Comparison of ENCODE assay signal across 8 cellular contexts in genomic region chr19:19202707-19203011, GRCh38. TPM values are rescaled to one million over a fixed set of nuclear protein-coding genes. Genes with fewer than 3 reads are reported as not detected.
DNase-seq lines count a peak whose midpoint lies in the region; ATAC-seq and TF ChIP-seq lines count a peak whose summit lies in the region.

No MANE protein-coding gene starts in this region.

- peaks cover 9% of the 10 kb centered on the region for H3K9me3 Mint-ChIP-seq in T-helper 2 cell treated with Interferon-gamma antibody and Interleukin-4, amounts not matched to agents 5 μg/mL and 100 μg/mL, for 36 hours
- no peaks in the 10 kb centered on the region for H3K9me3 Mint-ChIP-seq in T-cell

- H3K4me3 ChIP-seq in heart right ventricle (peak overlapping the region; percentile 43 to 75 (median 62)), spleen (peak overlapping the region; percentile 43 to 91 (median 69))

- POLR2A ChIA-PET in T-cell (lab: Charles Lee), result interaction anchor here in 1 of 2 donors (1.0 kb wide), 1 partner anchor 10 kb away, joined by 3 read pairs; no protein-coding TSS in a partner anchor

- H3K9me3 ChIP-seq in heart right ventricle (no peaks in the 10 kb centered on the region), spleen (no peaks in the 10 kb centered on the region)

- CTCF ChIA-PET in T-cell (lab: Charles Lee), result interaction anchor here in 1 of 2 donors (1.0 to 1.3 kb wide), 2 partner anchors 10 to 11 kb away, joined by 4 to 6 read pairs; partner anchors contain the start of genes BORCS8 and RFXANK

- H3K36me3 ChIP-seq in heart right ventricle (peaks cover 0 to 46% (median 13%) of the 10 kb centered on the region in 9 donors), spleen (peaks cover 0 to 45% (median 33%) of the 10 kb centered on the region in 6 donors)

- H3K27ac Mint-ChIP-seq in T-helper 2 cell treated with Interferon-gamma antibody and Interleukin-4, amounts not matched to agents 5 μg/mL and 100 μg/mL, for 36 hours, result peak overlapping the region; percentile 90
- H3K27ac Mint-ChIP-seq in T-cell, result peak overlapping the region; percentile 90 to 92

- 26% methylated on average over 11 of the region's 11 CpGs for WGBS in heart right ventricle, 2 donors
- whole genome bisulfite sequencing in spleen, 5 donors, result 13 to 23% (median 20%) methylated on average over 8 to 11 of the region's 11 CpGs

- H3K27ac ChIP-seq in heart right ventricle (peak overlapping the region in 9 of 10 donors; percentile 61 to 87 (median 80)), spleen (peak overlapping the region; percentile 23 to 88 (median 81))

- H3K27me3 ChIP-seq in heart right ventricle (peaks cover 0 to 10% (median 6%) of the 10 kb centered on the region in 7 donors), spleen (replicated peaks in 1 of 7) (peaks cover 0 to 5% (median 0%) of the 10 kb centered on the region in 7 donors)

- TF ChIP-seq CTCF in heart right ventricle (IDR thresholded peaks at IDR 0.05), result no peak
- no peak for TF ChIP-seq CTCF in spleen (IDR thresholded peaks at IDR 0.05 in 8 of 11, conservative IDR thresholded peaks at IDR 0.05 in 3 of 11)

- peak in 1 of 4 experiments; percentile 2 for ATAC-seq in T-cell (replicated peaks in 1 of 4)
- ATAC-seq in heart right ventricle, result peak in 2 of 8 donors; percentile 11 to 40
- no peak for ATAC-seq in HG03442 (IDR thresholded peaks at IDR 0.05; ENCODE audit: unreplicated experiment)

- H3K36me3 Mint-ChIP-seq in T-helper 2 cell treated with Interferon-gamma antibody and Interleukin-4, amounts not matched to agents 5 μg/mL and 100 μg/mL, for 36 hours (ENCODE audit: low read depth), result peaks cover 31% of the 10 kb centered on the region
- H3K36me3 Mint-ChIP-seq in T-cell, result peaks cover 9% of the 10 kb centered on the region

- TF ChIP-seq POLR2A in spleen (IDR thresholded peaks at IDR 0.05), result no peak

- peak overlapping the region; percentile 93 for H3K4me3 Mint-ChIP-seq in T-helper 2 cell treated with Interferon-gamma antibody and Interleukin-4, amounts not matched to agents 5 μg/mL and 100 μg/mL, for 36 hours
- peak overlapping the region; percentile 90 to 91 (median 90) for H3K4me3 Mint-ChIP-seq in T-cell

- H3K4me1 ChIP-seq in heart right ventricle (peaks cover 4 to 15% (median 10%) of the 10 kb centered on the region in 9 donors), spleen (peaks cover 7 to 41% (median 18%) of the 10 kb centered on the region in 6 donors)

- intact Hi-C loops in heart right ventricle (cut with DNase I) (loop anchor here in 1 of 10 donors (1.0 kb wide), 1 partner anchor 10 kb away; the partner anchor contains the start of genes BORCS8 and RFXANK), spleen (cut with DNase I; ENCODE audit: low total_unique reads) (no loop called here)

- no peaks in the 10 kb centered on the region for H3K27me3 Mint-ChIP-seq in T-helper 2 cell treated with Interferon-gamma antibody and Interleukin-4, amounts not matched to agents 5 μg/mL and 100 μg/mL, for 36 hours (ENCODE audit: low read depth)
- H3K27me3 Mint-ChIP-seq in T-cell, result no peaks in the 10 kb centered on the region

- peaks cover 23% of the 10 kb centered on the region for H3K4me1 Mint-ChIP-seq in T-helper 2 cell treated with Interferon-gamma antibody and Interleukin-4, amounts not matched to agents 5 μg/mL and 100 μg/mL, for 36 hours (ENCODE audit: low read depth)
- H3K4me1 Mint-ChIP-seq in T-cell, result peaks cover 28 to 43% (median 31%) of the 10 kb centered on the region in 3 donors

- no peak for DNase-seq in T-helper 2 cell treated with Interferon-gamma antibody and Interleukin-4, amounts not matched to agents 5 μg/mL and 100 μg/mL, for 36 hours (ENCODE audit: low spot score)
- DNase-seq in T-helper 2 cell (no peak), T-cell (no peak), heart right ventricle (no peak), spleen (no peak), T-helper 9 cell (no peak), OCI-M2 (lab: John Stamatoyannopoulos, UW; ENCODE audit: unreplicated experiment) (no peak)

RNA-seq across cellular contexts. Expression of gene NR2C2AP, which starts 0.6 kb away (rescaled TPM):
- total RNA-seq in T-cell, result 10 to 100 TPM; 17.8 to 32.2 (median 28.6) TPM
- 1 to 10 TPM; 3.2 to 8.5 (median 5.1) TPM for total RNA-seq in heart right ventricle
- polyA plus RNA-seq in heart right ventricle, result 10 to 100 TPM in 1 of 2 donors, 1 to 10 TPM in 1; 9.3 to 23.4 TPM
- total RNA-seq in spleen, result 10 to 100 TPM in 6 of 7 donors, 1 to 10 TPM in 1; 9.9 to 15.5 (median 13.8) TPM
- polyA plus RNA-seq in spleen, result 10 to 100 TPM; 24.2 to 27.9 (median 25.8) TPM

RNA-seq across cellular contexts. Expression of gene NCAN, which starts 9.1 kb away (rescaled TPM):
- under 1 TPM in 2 of 5 donors, not detected in 3; 0.03 to 0.10 TPM for total RNA-seq in T-cell
- total RNA-seq in heart right ventricle, result not detected
- polyA plus RNA-seq in heart right ventricle, result not detected
- total RNA-seq in spleen, result under 1 TPM in 1 of 7 donors, not detected in 6; 0.17 TPM
- polyA plus RNA-seq in spleen, result not detected

RNA-seq across cellular contexts. Expression of gene RFXANK, which starts 10.6 kb away (rescaled TPM):
- total RNA-seq in T-cell (10 to 100 TPM; 63.8 to 92.8 (median 85.4) TPM), heart right ventricle (10 to 100 TPM; 30.6 to 42.6 (median 35.8) TPM), spleen (10 to 100 TPM; 47.4 to 78.4 (median 72.6) TPM)
- polyA plus RNA-seq in heart right ventricle (100 to 1,000 TPM in 1 of 2 donors, 10 to 100 TPM in 1; 87.6 to 109 TPM), spleen (100 to 1,000 TPM; 122 to 139 (median 131) TPM)

RNA-seq across cellular contexts. Expression of gene BORCS8, which starts 10.7 kb away (rescaled TPM):
- 10 to 100 TPM; 16.5 to 44.3 (median 35.5) TPM for total RNA-seq in T-cell
- 10 to 100 TPM; 21.1 to 33.2 (median 25.0) TPM for total RNA-seq in heart right ventricle
- 10 to 100 TPM; 22.0 to 27.9 TPM for polyA plus RNA-seq in heart right ventricle
- 10 to 100 TPM; 14.0 to 52.1 (median 26.0) TPM for total RNA-seq in spleen
- polyA plus RNA-seq in spleen, result 10 to 100 TPM; 20.5 to 38.8 (median 26.5) TPM

RNA-seq across cellular contexts. Expression of gene MEF2B, which starts 32.6 kb away (rescaled TPM):
- total RNA-seq in T-cell (1 to 10 TPM; 3.3 to 6.4 (median 6.0) TPM), heart right ventricle (under 1 TPM in 7 of 10 donors, not detected in 3; 0.34 to 0.99 (median 0.54) TPM), spleen (1 to 10 TPM; 2.6 to 7.8 (median 3.6) TPM)
- polyA plus RNA-seq in heart right ventricle (1 to 10 TPM in 1 of 2 donors, under 1 TPM in 1; 0.41 to 2.3 TPM), spleen (10 to 100 TPM in 1 of 3 donors, 1 to 10 TPM in 2; 2.2 to 15.5 (median 2.7) TPM)
